8 cellular contexts compared by ENCODE assay signal in genomic region chr11:26297179-26297970, GRCh38. TPM values are rescaled to one million over a fixed set of nuclear protein-coding genes. Genes with fewer than 3 reads are reported as not detected.
A peak's percentile ranks its signal among the peaks of the same experiment; 100 is the strongest.
DNase-seq lines count a peak whose midpoint lies in the region; ATAC-seq and TF ChIP-seq lines count a peak whose summit lies in the region.

No MANE protein-coding gene starts in this region.

- WGBS in ovary, 3 donors, result 14 to 22% (median 18%) methylated on average over 5 of the region's 5 CpGs

- H3K4me1 ChIP-seq in lower lobe of right lung, result no peaks in the 10 kb centered on the region
- no peaks in the 10 kb centered on the region for H3K4me1 ChIP-seq in ovary (ENCODE audit: insufficient read depth)

- H3K4me3 Mint-ChIP-seq in chondrocyte (ENCODE audit: unreplicated experiment), result no peak overlapping the region

- TF ChIP-seq CTCF in chondrocyte (IDR thresholded peaks at IDR 0.05) (peak; percentile 88), lower lobe of right lung (IDR thresholded peaks at IDR 0.05) (peak; percentile 57), ovary (IDR thresholded peaks at IDR 0.05) (no peak)

- no peak for TF ChIP-seq POLR2A in ovary (IDR thresholded peaks at IDR 0.05)

- H3K36me3 Mint-ChIP-seq in chondrocyte (ENCODE audit: low read depth), result no peaks in the 10 kb centered on the region

- H3K27ac Mint-ChIP-seq in chondrocyte (ENCODE audit: unreplicated experiment), result no peak overlapping the region

- H3K27ac ChIP-seq in lower lobe of right lung (no peak overlapping the region), ovary (no peak overlapping the region)

- DNase-seq in COR-L47 (lab: John Stamatoyannopoulos, UW) (peak; percentile 54), NCI-H748 (lab: John Stamatoyannopoulos, UW; ENCODE audit: unreplicated experiment) (peak; percentile 76), chondrocyte (ENCODE audit: low spot score) (no peak), lower lobe of right lung (no peak), ovary (no peak)
- no peak for DNase-seq in activated CD8-positive, alpha-beta memory T cell treated with anti-CD3 and anti-CD28 coated beads, Interleukin-2, amount 50 U/mL, for 48 hours

- H3K9me3 ChIP-seq in lower lobe of right lung (no peaks in the 10 kb centered on the region), ovary (no peaks in the 10 kb centered on the region)

- peak; percentile 87 for ATAC-seq in GM19372 (IDR thresholded peaks at IDR 0.05; ENCODE audit: low read depth, unreplicated experiment)
- ATAC-seq in HG03432 (IDR thresholded peaks at IDR 0.05; ENCODE audit: unreplicated experiment), result peak; percentile 85
- peak; percentile 85 to 90 for ATAC-seq in lower lobe of right lung

- H3K4me3 ChIP-seq in lower lobe of right lung (no peak overlapping the region), ovary (no peak overlapping the region)

- H3K36me3 ChIP-seq in lower lobe of right lung, result no peaks in the 10 kb centered on the region
- H3K36me3 ChIP-seq in ovary, result no peaks in the 10 kb centered on the region

- no peak for TF ChIP-seq EP300 in ovary (IDR thresholded peaks at IDR 0.05)

- no peaks in the 10 kb centered on the region for H3K27me3 ChIP-seq in lower lobe of right lung (ENCODE audit: low read depth)
- H3K27me3 ChIP-seq in ovary, result no peaks in the 10 kb centered on the region

- peaks cover 7% of the 10 kb centered on the region for H3K27me3 Mint-ChIP-seq in chondrocyte (ENCODE audit: low read depth)

- H3K4me1 Mint-ChIP-seq in chondrocyte (ENCODE audit: low read depth), result no peaks in the 10 kb centered on the region

- intact Hi-C loops in lower lobe of right lung (cut with DNase I), result no loop called here
- intact Hi-C loops in ovary (cut with DNase I), result no loop called here

- H3K9me3 Mint-ChIP-seq in chondrocyte (ENCODE audit: low read depth), result no peaks in the 10 kb centered on the region

RNA-seq across cellular contexts. Expression of gene ANO3, which starts 34.6 kb away (rescaled TPM):
- total RNA-seq in chondrocyte, result 0.07 TPM in 1 of 3 replicates, not detected in the others
- 0.27 TPM for total RNA-seq in lower lobe of right lung
- total RNA-seq in ovary, result under 1 TPM in 6 of 7 donors, not detected in 1; under 0.01 to 0.22 (median 0.08) TPM
- polyA plus RNA-seq in ovary, result under 1 TPM; 0.05 to 0.93 TPM

Comparison
In these comparisons a context has a peak if more than half of its experiments do, and no peak if none do; other contexts are left out.
1. DNase-seq: peak in COR-L47 (single experiment) and NCI-H748 (single experiment); none in chondrocyte (single experiment), lower lobe of right lung (single experiment), activated CD8-positive, alpha-beta memory T cell treated with anti-CD3 and anti-CD28 coated beads, Interleukin-2, amount 50 U/mL, for 48 hours (single experiment) and ovary (0 of 5).
2. CTCF ChIP-seq: peak in chondrocyte (single experiment) and lower lobe of right lung (single experiment); none in ovary (0 of 3).
3. Peak in every context shown above with its lines, with median percentiles within 50 percentile points of each other: ATAC-seq.